Comparison of ENCODE assay signal across 1 cellular context in genomic region chr19:44643605-44644390, GRCh38.
TF ChIP-seq lines count a peak whose summit lies in the region.

PVR (plus strand) TSS chr19:44643910; CDS start chr19:44644097, 187 bp downstream.

TF ChIP-seq in HepG2, 621 proteins besides CTCF, POLR2A, EP300 and RAD21 (continued from another document and continues in another):
- TF ChIP-seq ZNF512B (CRISPR knock-in tag; IDR thresholded peaks at IDR 0.05; ENCODE audit: borderline replicate concordance) (no peak), MIER2 (CRISPR knock-in tag; IDR thresholded peaks at IDR 0.05) (no peak), FLYWCH1 (CRISPR knock-in tag; IDR thresholded peaks at IDR 0.05) (no peak), ZNF879 (CRISPR knock-in tag; IDR thresholded peaks at IDR 0.05) (peak; percentile 56; the same call in 1 of the 2 replicates), ZNF841 (CRISPR knock-in tag; IDR thresholded peaks at IDR 0.05; ENCODE audit: borderline replicate concordance) (no peak), U2AF1 (optimal IDR thresholded peaks at IDR 0.05; ENCODE audit: low read depth, low read length) (no peak), ZNF629 (CRISPR knock-in tag; conservative IDR thresholded peaks at IDR 0.05) (peak; percentile 80), ZNF484 (CRISPR knock-in tag; IDR thresholded peaks at IDR 0.05; ENCODE audit: borderline replicate concordance, low read depth) (no peak), SRY (CRISPR knock-in tag; IDR thresholded peaks at IDR 0.05) (no peak; the same call in 1 of the 2 replicates), RFX1 (IDR thresholded peaks at IDR 0.05) (no peak), ZNF766 (CRISPR knock-in tag; IDR thresholded peaks at IDR 0.05; ENCODE audit: borderline replicate concordance) (no peak), KAT2B (IDR thresholded peaks at IDR 0.05; ENCODE audit: borderline replicate concordance, low read depth, low read length) (no peak), ZBTB7A (CRISPR knock-in tag; IDR thresholded peaks at IDR 0.05) (no peak; the same call in 1 of the 2 replicates), ZHX2 (IDR thresholded peaks at IDR 0.05; ENCODE audit: low read depth) (peak; percentile 26), ZHX2 (CRISPR knock-in tag; IDR thresholded peaks at IDR 0.05; ENCODE audit: borderline replicate concordance) (no peak; the same call in 1 of the 2 replicates), ZNF547 (CRISPR knock-in tag; IDR thresholded peaks at IDR 0.05) (peak; percentile 59; the same call in 1 of the 2 replicates), STAG1 (CRISPR knock-in tag; IDR thresholded peaks at IDR 0.05) (no peak), ZNF331 (CRISPR knock-in tag; IDR thresholded peaks at IDR 0.05) (0 out of 2 replicates have a peak, but pooled peaks have one; percentile 14), ZNF558 (CRISPR knock-in tag; IDR thresholded peaks at IDR 0.05; ENCODE audit: borderline replicate concordance) (no peak; the same call in 1 of the 2 replicates), ZBTB42 (CRISPR knock-in tag; IDR thresholded peaks at IDR 0.05) (0 out of 2 replicates have a peak, but pooled peaks have one; percentile 62), ZNF280B (CRISPR knock-in tag; IDR thresholded peaks at IDR 0.05; ENCODE audit: borderline replicate concordance) (no peak), MAF1 (CRISPR knock-in tag; IDR thresholded peaks at IDR 0.05; ENCODE audit: borderline replicate concordance) (no peak), MBD4 (IDR thresholded peaks at IDR 0.05; ENCODE audit: borderline replicate concordance, low read length) (no peak), ZNF282 (IDR thresholded peaks at IDR 0.05; ENCODE audit: partially characterized antibody) (no peak), SRSF4 (IDR thresholded peaks at IDR 0.05; ENCODE audit: low read depth, low read length, poor library complexity, severe bottlenecking) (no peak), SMAD3 (CRISPR knock-in tag; IDR thresholded peaks at IDR 0.05) (no peak), ZNF572 (CRISPR knock-in tag; IDR thresholded peaks at IDR 0.05) (no peak), ZEB1 (IDR thresholded peaks at IDR 0.05; ENCODE audit: insufficient replicate concordance, low read depth) (no peak), ZNF550 (CRISPR knock-in tag; IDR thresholded peaks at IDR 0.05; ENCODE audit: borderline replicate concordance) (no peak), SP1 (IDR thresholded peaks at IDR 0.05) (no peak), SP1 (CRISPR knock-in tag; IDR thresholded peaks at IDR 0.05) (peak; percentile 44; the same call in 1 of the 2 replicates), ZNF350 (CRISPR knock-in tag; IDR thresholded peaks at IDR 0.05; ENCODE audit: borderline replicate concordance, low read depth) (peak; percentile 84), ZNF530 (CRISPR knock-in tag; IDR thresholded peaks at IDR 0.05; ENCODE audit: low read depth) (no peak), FOSL1 (CRISPR knock-in tag; IDR thresholded peaks at IDR 0.05; ENCODE audit: borderline replicate concordance) (no peak), RXRB (CRISPR knock-in tag; IDR thresholded peaks at IDR 0.05; ENCODE audit: borderline replicate concordance) (no peak), ATM (IDR thresholded peaks at IDR 0.05; ENCODE audit: borderline replicate concordance) (no peak), ZNF232 (CRISPR knock-in tag; IDR thresholded peaks at IDR 0.05; ENCODE audit: borderline replicate concordance) (no peak), PAF1 (CRISPR knock-in tag; IDR thresholded peaks at IDR 0.05) (no peak), ZBTB4 (CRISPR knock-in tag; IDR thresholded peaks at IDR 0.05; ENCODE audit: borderline replicate concordance) (no peak), HOMEZ (CRISPR knock-in tag; IDR thresholded peaks at IDR 0.05; ENCODE audit: low read depth) (no peak), ZNF83 (CRISPR knock-in tag; IDR thresholded peaks at IDR 0.05; ENCODE audit: borderline replicate concordance) (no peak), MBNL3 (CRISPR knock-in tag; conservative IDR thresholded peaks at IDR 0.05) (no peak), NFAT5 (CRISPR knock-in tag; IDR thresholded peaks at IDR 0.05) (no peak), NONO (IDR thresholded peaks at IDR 0.05) (no peak), NONO (CRISPR knock-in tag; conservative IDR thresholded peaks at IDR 0.05) (0 out of 2 replicates have a peak, but pooled peaks have one; percentile 20), HES4 (CRISPR knock-in tag; IDR thresholded peaks at IDR 0.05; ENCODE audit: borderline replicate concordance) (peak; percentile 50; the same call in 1 of the 2 replicates), ZNF546 (CRISPR knock-in tag; conservative IDR thresholded peaks at IDR 0.05) (0 out of 2 replicates have a peak, but pooled peaks have one; percentile 59)
